ENCODE assay signal across 15 cellular contexts in the genomic region with DNA sequence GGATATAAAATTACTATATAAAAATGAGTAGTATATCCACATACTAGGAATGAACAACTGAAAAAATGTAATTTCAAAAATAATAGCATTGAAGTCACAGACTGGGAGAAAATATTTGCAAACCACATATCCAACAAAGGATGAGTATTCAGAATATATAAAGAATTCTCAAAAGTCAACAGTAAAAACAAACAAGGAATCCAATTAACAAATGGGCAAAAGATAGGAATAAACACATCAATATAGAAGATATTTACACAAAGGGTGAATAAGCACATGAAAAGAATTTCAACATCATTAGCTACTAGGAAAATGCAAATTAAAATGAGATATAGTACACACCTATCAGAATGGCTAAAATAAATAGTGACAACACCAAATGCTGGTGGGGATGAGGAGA. TPM values are rescaled to one million over a fixed set of nuclear protein-coding genes. Genes with fewer than 3 reads are reported as not detected.
DNase-seq lines count a peak whose midpoint lies in the region; ATAC-seq, FAIRE-seq and TF ChIP-seq lines count a peak whose summit lies in the region.
"Had no signal": no experiment of that assay in that cellular context is flagged by ENCODE, and none has a peak within 500 bp of the region (broad histone marks: within the 10 kb centered on the region; RNA-seq: fewer than 3 reads in every experiment).

No MANE protein-coding gene starts in this region.

- H3K27me3 ChIP-seq in HepG2 (ENCODE audit: control insufficient read depth in 1 of 2, insufficient read depth in 2 of 2, low read length in 2 of 2) (no peaks in the 10 kb centered on the region), right lobe of liver (no peaks in the 10 kb centered on the region), osteoblast (ENCODE audit: insufficient read depth, low read length) (no peaks in the 10 kb centered on the region), right cardiac atrium (ENCODE audit: control insufficient read depth, insufficient read depth) (no peaks in the 10 kb centered on the region)
- H3K27me3 ChIP-seq: BLaER1 treated with 17β-estradiol and CSF1 and Interleukin-3, amounts not matched to agents 10 nM and 100 nM had no signal

- no peak for TF ChIP-seq RAD21 in HepG2 (CRISPR knock-in tag; IDR thresholded peaks at IDR 0.05)

- intact Hi-C loops in activated CD4-positive, alpha-beta T cell treated with anti-CD3 and anti-CD28 coated beads, Interleukin-2, amount 10 ng/mL, durations not matched to agents 24 days and 14 days (cut with micrococcal nuclease): loop anchor here (5.0 kb wide), 1 partner anchor 187 kb away; no protein-coding TSS in a partner anchor
- intact Hi-C loops in HepG2 (cut with micrococcal nuclease; ENCODE audit: unreplicated experiment): no loop called here
- intact Hi-C loops in right lobe of liver (cut with DNase I): no loop called here
- intact Hi-C loops in right cardiac atrium (cut with DNase I): no loop called here

- no peak overlapping the region for H3K4me3 Mint-ChIP-seq in activated CD4-positive, alpha-beta T cell treated with anti-CD3 and anti-CD28 coated beads, Interleukin-2, amount 10 ng/mL, durations not matched to agents 24 days and 14 days
- H3K4me3 Mint-ChIP-seq: H9 had no signal

- no peak for ATAC-seq in HepG2
- no peak for ATAC-seq in right lobe of liver
- no peak for ATAC-seq in right cardiac atrium

- peaks cover 2 to 22% of the 10 kb centered on the region in 2 experiments; a peak in 2 of 5 replicates for H3K36me3 ChIP-seq in HepG2 (replicated peaks in 1 of 2; ENCODE audit: control insufficient read depth in 1 of 2, insufficient read depth in 2 of 2, low read length in 2 of 2)
- peaks cover 0 to 7% (median 0%) of the 10 kb centered on the region in 4 donors for H3K36me3 ChIP-seq in right lobe of liver
- H3K36me3 ChIP-seq in osteoblast (ENCODE audit: insufficient read depth, low read length): peaks cover 14% of the 10 kb centered on the region

- no peak for DNase-seq in activated CD4-positive, alpha-beta T cell treated with anti-CD3 and anti-CD28 coated beads, Interleukin-2, amount 10 ng/mL, durations not matched to agents 24 days and 14 days
- DNase-seq in activated CD4-positive, alpha-beta T cell treated with anti-CD3 and anti-CD28 coated beads, Interleukin-2, amount 50 U/mL, for 48 hours: no peak
- DNase-seq in HepG2 (ENCODE audit: low spot score): no peak
- DNase-seq in right lobe of liver: no peak
- no peak for DNase-seq in frontal cortex (ENCODE audit: low spot score in 2 of 2)
- no peak for DNase-seq in osteoblast (ENCODE audit: insufficient read length, low spot score, missing footprints)
- DNase-seq in right cardiac atrium: no peak
- DNase-seq: 8988T; AML-193; CD4-positive, CD25-positive, alpha-beta regulatory T cell; DMS79; GOT3; H9 had no signal

- H3K9ac ChIP-seq in HepG2 (ENCODE audit: insufficient read depth, low read depth, low read length): no peak overlapping the region
- H3K9ac ChIP-seq: BLaER1 treated with 17β-estradiol and CSF1 and Interleukin-3, amounts not matched to agents 10 nM and 100 nM had no signal

- in situ Hi-C loops in HepG2 (cut with HindIII; ENCODE audit: extremely low pct_ligation_motif_present, low pct_unique_long_range_greater_than_20kb): no loop called here

- H3K36me3 Mint-ChIP-seq in activated CD4-positive, alpha-beta T cell treated with anti-CD3 and anti-CD28 coated beads, Interleukin-2, amount 10 ng/mL, durations not matched to agents 24 days and 14 days (ENCODE audit: low read depth): peaks cover 71% of the 10 kb centered on the region

- CTCF ChIA-PET in HepG2 (lab: Yijun Ruan, JAX; ENCODE audit: low intra/inter-chr PET ratio, low total read pairs): no interaction called here

- H3K79me2 ChIP-seq in HepG2 (ENCODE audit: insufficient read depth, low read length) (no peaks in the 10 kb centered on the region), osteoblast (ENCODE audit: insufficient read depth, low read length) (no peaks in the 10 kb centered on the region)

- H3K9me3 Mint-ChIP-seq in activated CD4-positive, alpha-beta T cell treated with anti-CD3 and anti-CD28 coated beads, Interleukin-2, amount 10 ng/mL, durations not matched to agents 24 days and 14 days: peaks cover 12% of the 10 kb centered on the region
- H3K9me3 Mint-ChIP-seq: CD4-positive, CD25-positive, alpha-beta regulatory T cell; H9 had no signal

- POLR2A ChIA-PET in HepG2 (lab: Yijun Ruan, JAX): no interaction called here

- H3K27ac ChIP-seq in HepG2 (ENCODE audit: extremely low read length, insufficient read depth, low read length) (no peak overlapping the region), right lobe of liver (no peak overlapping the region), osteoblast (ENCODE audit: low read depth, low read length) (no peak overlapping the region), right cardiac atrium (ENCODE audit: low read length) (no peak overlapping the region)
- H3K27ac ChIP-seq: BLaER1 treated with 17β-estradiol and CSF1 and Interleukin-3, amounts not matched to agents 10 nM and 100 nM had no signal

- H3K9me3 ChIP-seq in HepG2 (ENCODE audit: low read length) (no peaks in the 10 kb centered on the region), right lobe of liver (no peaks in the 10 kb centered on the region), osteoblast (ENCODE audit: low read depth, low read length) (no peaks in the 10 kb centered on the region), right cardiac atrium (ENCODE audit: control insufficient read depth, low read length) (no peaks in the 10 kb centered on the region)

- BruUV-seq in HepG2 (replicated peaks; lab: Mats Ljungman, UMichigan): no TSS peak

- H3K4me1 ChIP-seq in HepG2 (ENCODE audit: insufficient read depth, low read length): peaks cover 8% of the 10 kb centered on the region
- H3K4me1 ChIP-seq in right lobe of liver: no peaks in the 10 kb centered on the region
- H3K4me1 ChIP-seq in osteoblast (ENCODE audit: insufficient read depth, low read length): no peaks in the 10 kb centered on the region
- H3K4me1 ChIP-seq in right cardiac atrium (ENCODE audit: control insufficient read depth, insufficient read depth, low read length): no peaks in the 10 kb centered on the region
- H3K4me1 ChIP-seq: BLaER1 treated with 17β-estradiol and CSF1 and Interleukin-3, amounts not matched to agents 10 nM and 100 nM had no signal

- FAIRE-seq in HepG2 (lab: Jason Lieb, UNC) (no peak), frontal cortex (lab: Jason Lieb, UNC) (peak; percentile 8)
- FAIRE-seq: GM12878 had no signal

- peaks cover 30% of the 10 kb centered on the region for H3K4me1 Mint-ChIP-seq in activated CD4-positive, alpha-beta T cell treated with anti-CD3 and anti-CD28 coated beads, Interleukin-2, amount 10 ng/mL, durations not matched to agents 24 days and 14 days

- TF ChIP-seq CTCF in HepG2 (CRISPR knock-in tag; IDR thresholded peaks at IDR 0.05) (no peak), right lobe of liver (IDR thresholded peaks at IDR 0.05) (no peak), osteoblast (IDR thresholded peaks at IDR 0.05; ENCODE audit: extremely low read depth, low read depth, low read length) (no peak)

- no peaks in the 10 kb centered on the region for H4K20me1 ChIP-seq in HepG2 (ENCODE audit: insufficient read depth, low read length)
- no peaks in the 10 kb centered on the region for H4K20me1 ChIP-seq in osteoblast (ENCODE audit: insufficient read depth, low read length)

- H3K4me3 ChIP-seq in HepG2 (replicated peaks in 1 of 3; ENCODE audit: insufficient read depth in 1 of 3, low read depth in 2 of 3, low read length in 3 of 3) (no peak overlapping the region), right lobe of liver (no peak overlapping the region), osteoblast (ENCODE audit: insufficient read depth, low read length) (no peak overlapping the region), right cardiac atrium (ENCODE audit: low read length) (no peak overlapping the region)
- H3K4me3 ChIP-seq: BLaER1 treated with 17β-estradiol and CSF1 and Interleukin-3, amounts not matched to agents 10 nM and 100 nM; GM12878 had no signal

- TF ChIP-seq EP300 in HepG2 (IDR thresholded peaks at IDR 0.05; ENCODE audit: low read depth in 2 of 2, low read length in 2 of 2): no peak
- no peak for TF ChIP-seq EP300 in HepG2 (CRISPR knock-in tag; IDR thresholded peaks at IDR 0.05; ENCODE audit: borderline replicate concordance)

- peak overlapping the region; percentile 8 for H3K27ac Mint-ChIP-seq in activated CD4-positive, alpha-beta T cell treated with anti-CD3 and anti-CD28 coated beads, Interleukin-2, amount 10 ng/mL, durations not matched to agents 24 days and 14 days
- H3K27ac Mint-ChIP-seq: H9 had no signal

- TF ChIP-seq POLR2A in HepG2 (IDR thresholded peaks at IDR 0.05; ENCODE audit: insufficient read depth in 1 of 2, low read depth in 2 of 2, low read length in 2 of 2) (no peak), right lobe of liver (IDR thresholded peaks at IDR 0.05) (no peak)

- H3K4me2 ChIP-seq in HepG2 (ENCODE audit: low read depth, low read length) (no peak overlapping the region), osteoblast (ENCODE audit: insufficient read depth, low read length) (no peak overlapping the region)
- H3K4me2 ChIP-seq: BLaER1 treated with 17β-estradiol and CSF1 and Interleukin-3, amounts not matched to agents 10 nM and 100 nM had no signal

- no peaks in the 10 kb centered on the region for H3K27me3 Mint-ChIP-seq in activated CD4-positive, alpha-beta T cell treated with anti-CD3 and anti-CD28 coated beads, Interleukin-2, amount 10 ng/mL, durations not matched to agents 24 days and 14 days
- H3K27me3 Mint-ChIP-seq: CD4-positive, CD25-positive, alpha-beta regulatory T cell had no signal

- H2AFZ ChIP-seq in HepG2 (ENCODE audit: low read length) (no peak overlapping the region), osteoblast (ENCODE audit: low read length) (no peak overlapping the region)

RNA-seq across cellular contexts. Expression of a gene that starts 37.0 kb away (rescaled TPM):
- total RNA-seq in activated CD4-positive, alpha-beta T cell treated with anti-CD3 and anti-CD28 coated beads, Interleukin-2, amount 10 ng/mL, durations not matched to agents 24 days and 14 days: 94.6 and 119 TPM in 2 replicates
- 35.3 and 62.5 TPM in 2 replicates for total RNA-seq in HepG2 (2016; rRNA removed; fragmentation: Illumina TruSeq; extraction: Trizol)
- 7.1 and 7.5 TPM in 2 replicates for total RNA-seq in HepG2 (2016; cell fraction: cytosol; rRNA removed; fragmentation: Illumina TruSeq; extraction: Trizol; ENCODE audit: low read depth)
- total RNA-seq in HepG2 (2016; cell fraction: insoluble cytoplasmic fraction; rRNA removed; fragmentation: Illumina TruSeq; extraction: Trizol): 37.1 and 59.7 TPM in 2 replicates
- total RNA-seq in HepG2 (2016; cell fraction: membrane; rRNA removed; fragmentation: Illumina TruSeq; extraction: Trizol): 13.7 TPM in 2 replicates
- total RNA-seq in HepG2 (2016; cell fraction: nucleus; rRNA removed; fragmentation: Illumina TruSeq; extraction: Trizol): 62.5 and 65.0 TPM in 2 replicates
- 14.4 and 16.3 TPM in 2 replicates for polyA plus RNA-seq in HepG2 (2011; rRNA removed)
- polyA plus RNA-seq in HepG2 (2011; cell fraction: cytosol; rRNA removed): 11.8 and 16.0 TPM in 2 replicates
- 15.9 and 17.8 TPM in 2 replicates for polyA plus RNA-seq in HepG2 (2011; cell fraction: nucleus; rRNA removed)
- polyA plus RNA-seq in HepG2 (2012): 20.3 and 20.9 TPM in 2 replicates
- polyA plus RNA-seq in HepG2 (2016; cell fraction: cytosol; fragmentation: Illumina TruSeq; extraction: Trizol; ENCODE audit: low read depth): 1.5 and 1.7 TPM in 2 replicates
- 37.4 and 41.6 TPM in 2 replicates for polyA plus RNA-seq in HepG2 (2016; cell fraction: insoluble cytoplasmic fraction; fragmentation: Illumina TruSeq; extraction: Trizol; ENCODE audit: low read depth)
- polyA plus RNA-seq in HepG2 (2016; cell fraction: membrane; fragmentation: Illumina TruSeq; extraction: Trizol; ENCODE audit: low read depth): 4.3 and 5.2 TPM in 2 replicates
- 37.1 and 37.5 TPM in 2 replicates for polyA plus RNA-seq in HepG2 (2016; cell fraction: nucleus; fragmentation: Illumina TruSeq; extraction: Trizol; ENCODE audit: insufficient read depth, low read depth)
- polyA minus RNA-seq in HepG2 (2011; rRNA and poly(A)+ RNA removed; ENCODE audit: low replicate concordance): 21.8 and 47.6 TPM in 2 replicates
- polyA minus RNA-seq in HepG2 (2011; cell fraction: cytosol; rRNA and poly(A)+ RNA removed): 32.1 and 37.1 TPM in 2 replicates
- polyA minus RNA-seq in HepG2 (2011; cell fraction: nucleus; rRNA and poly(A)+ RNA removed): 99.5 and 105 TPM in 2 replicates
- total RNA-seq in right lobe of liver: 10 to 100 TPM; 27.8 to 50.1 (median 43.2) TPM
- 198 TPM for total RNA-seq in frontal cortex
- 140 and 155 TPM in 2 replicates for total RNA-seq in osteoblast
- total RNA-seq in right cardiac atrium: 10 to 100 TPM; 53.3 to 88.1 (median 75.5) TPM
- polyA plus RNA-seq in right cardiac atrium: 28.0 TPM
